16 cellular contexts compared by ENCODE assay signal in genomic region chr22:37290737-37291136, GRCh38. TPM values are rescaled to one million over a fixed set of nuclear protein-coding genes. Genes with fewer than 3 reads are reported as not detected.
DNase-seq lines count a peak whose midpoint lies in the region; ATAC-seq, FAIRE-seq and TF ChIP-seq lines count a peak whose summit lies in the region.
"Had no signal": no experiment of that assay in that cellular context is flagged by ENCODE, and none has a peak within 500 bp of the region (broad histone marks: within the 10 kb centered on the region; RNA-seq: fewer than 3 reads in every experiment).

No MANE protein-coding gene starts in this region.

- no peak overlapping the region for H4K91ac ChIP-seq in H1 (replicated peaks; ENCODE audit: insufficient read length, low read length)

- no peak overlapping the region for H3K4me2 ChIP-seq in H1 (ENCODE audit: insufficient read depth in 1 of 2, low read depth in 2 of 2, low read length in 2 of 2)

- H2BK20ac ChIP-seq in H1 (ENCODE audit: low read length): no peak overlapping the region

- no peak for TF ChIP-seq POLR2A in H1 (IDR thresholded peaks at IDR 0.05; ENCODE audit: control extremely low read depth in 1 of 2, low read depth in 2 of 2, low read length in 2 of 2)

- no peaks in the 10 kb centered on the region for H3K36me3 ChIP-seq in H1 (ENCODE audit: control insufficient read depth in 2 of 4, insufficient read depth in 4 of 4, low read length in 3 of 4)
- H3K36me3 ChIP-seq: gastroesophageal sphincter, right lobe of liver had no signal

- H3K4me1 Mint-ChIP-seq in IgD-negative memory B cell (peaks cover 27 to 48% (median 30%) of the 10 kb centered on the region in 3 donors), nephron (peaks cover 16% of the 10 kb centered on the region)
- H3K4me1 Mint-ChIP-seq: nephron progenitor cell had no signal

- no peak overlapping the region for H3K14ac ChIP-seq in H1 (ENCODE audit: insufficient read length)

- 0 out of 2 replicates have a peak overlapping the region, but pooled peaks have one; percentile 53 for H2AK5ac ChIP-seq in H1 (ENCODE audit: low read depth, low read length)

- no peak for ATAC-seq in SK-N-SH treated with all-trans-retinoic acid at 6 μM for 48 hours
- ATAC-seq: gastroesophageal sphincter, right lobe of liver had no signal

- no peak for TF ChIP-seq CTCF in H1 (IDR thresholded peaks at IDR 0.05; ENCODE audit: control extremely low read depth in 1 of 3, insufficient read depth in 1 of 3, low read depth in 1 of 3, low read length in 3 of 3)
- TF ChIP-seq CTCF in nephron (IDR thresholded peaks at IDR 0.05; ENCODE audit: unreplicated experiment in 3 of 3): no peak

- H3K9me3 Mint-ChIP-seq in IgD-negative memory B cell: peaks cover 3 to 5% (median 3%) of the 10 kb centered on the region in 3 donors
- H3K9me3 Mint-ChIP-seq in nephron: no peaks in the 10 kb centered on the region

- H3K4me3 Mint-ChIP-seq in IgD-negative memory B cell (no peak overlapping the region), nephron (no peak overlapping the region)
- H3K4me3 Mint-ChIP-seq: nephron progenitor cell had no signal

- no peak overlapping the region for H3K56ac ChIP-seq in H1 (replicated peaks; ENCODE audit: insufficient read length, low read depth, low read length)

- no peak for FAIRE-seq in H1 (lab: Jason Lieb, UNC)
- FAIRE-seq: astrocyte had no signal

- WGBS in H1 (ENCODE audit: extremely low coverage in 1 of 2, insufficient coverage in 1 of 2, insufficient read length in 1 of 2, insufficient replicate concordance in 2 of 2, low coverage in 1 of 2, low lambda C conversion rate in 2 of 2, missing lambda C conversion rate in 1 of 2), 2 experiments: 95% methylated on average over 7 of the region's 7 CpGs; no CpG with 5 or more reads in 1 of the 2 experiments

- H2BK12ac ChIP-seq in H1 (ENCODE audit: low read depth, low read length): no peak overlapping the region

- H3K79me1 ChIP-seq in H1 (ENCODE audit: low read depth, low read length): no peaks in the 10 kb centered on the region

- H3K23me2 ChIP-seq in H1 (ENCODE audit: low read depth, low read length): no peaks in the 10 kb centered on the region; the same call in 1 of the 2 replicates

- TF ChIP-seq RAD21 in H1 (IDR thresholded peaks at IDR 0.05 in 1 of 2, conservative IDR thresholded peaks at IDR 0.05 in 1 of 2; ENCODE audit: low read depth in 2 of 2, low read length in 2 of 2): no peak

- no peak overlapping the region for H4K8ac ChIP-seq in H1 (ENCODE audit: extremely low read depth, insufficient read depth, low read length)

- H3K27me3 Mint-ChIP-seq in IgD-negative memory B cell (no peaks in the 10 kb centered on the region), nephron (ENCODE audit: low read depth) (peaks cover 32% of the 10 kb centered on the region)

- no peak overlapping the region for H3K23ac ChIP-seq in H1 (ENCODE audit: insufficient read length)

- POLR2A ChIA-PET in H1 (lab: Charles Lee; ENCODE audit: partially characterized antibody): no interaction called here

- H3K4me1 ChIP-seq in H1 (replicated peaks in 1 of 4; ENCODE audit: control insufficient read depth in 3 of 4, insufficient read depth in 4 of 4, low read length in 3 of 4): peaks cover 0 to 5% (median 2%) of the 10 kb centered on the region in 4 experiments; a peak in 2 of 7 replicates
- H3K4me1 ChIP-seq: gastroesophageal sphincter, right lobe of liver had no signal

- no peak overlapping the region for H3K9ac ChIP-seq in H1 (replicated peaks in 1 of 4; ENCODE audit: extremely low read depth in 1 of 4, low read depth in 3 of 4, low read length in 3 of 4)

- H3K27me3 ChIP-seq in H1 (replicated peaks in 1 of 4; ENCODE audit: control insufficient read depth in 3 of 4, extremely low read depth in 1 of 4, insufficient read depth in 3 of 4, low read length in 3 of 4): no peaks in the 10 kb centered on the region; a peak in 3 of 7 replicates
- H3K27me3 ChIP-seq: right lobe of liver had no signal

- no peak overlapping the region for H2BK5ac ChIP-seq in H1 (ENCODE audit: low read depth, low read length)

- CTCF ChIA-PET in H1 (lab: Charles Lee; ENCODE audit: partially characterized antibody): interaction anchor here (1.7 to 2.1 kb wide), 2 partner anchors 24 to 31 kb away, joined by 6 to 7 read pairs; no protein-coding TSS in a partner anchor

- no peak overlapping the region for H3K27ac ChIP-seq in H1 (ENCODE audit: low read depth, low read length)
- H3K27ac ChIP-seq: gastroesophageal sphincter, right lobe of liver had no signal

- TF ChIP-seq EP300 in H1 (IDR thresholded peaks at IDR 0.05; ENCODE audit: borderline replicate concordance in 1 of 2, low read depth in 2 of 2, low read length in 2 of 2): no peak

- H3K9me3 ChIP-seq in H1 (ENCODE audit: insufficient read depth in 2 of 2, low read depth in 1 of 2, low read length in 1 of 2): peaks cover 0 to 5% of the 10 kb centered on the region in 2 experiments; a peak in 2 of 4 replicates
- H3K9me3 ChIP-seq: gastroesophageal sphincter, right lobe of liver had no signal

- H3K4ac ChIP-seq in H1 (replicated peaks; ENCODE audit: insufficient read length, low read depth, low read length): no peak overlapping the region

- H4K20me1 ChIP-seq in H1 (replicated peaks in 1 of 2; ENCODE audit: control insufficient read depth in 1 of 2, insufficient read depth in 2 of 2, low read length in 2 of 2): no peaks in the 10 kb centered on the region

- no peak overlapping the region for H2AFZ ChIP-seq in H1 (ENCODE audit: low read length)

- H3K4me3 ChIP-seq in H1 (ENCODE audit: extremely low read depth in 1 of 4, insufficient read depth in 2 of 4, low read depth in 3 of 4, low read length in 4 of 4): no peak overlapping the region
- H3K4me3 ChIP-seq: gastroesophageal sphincter, right lobe of liver had no signal

- H2BK120ac ChIP-seq in H1 (replicated peaks; ENCODE audit: low read depth, low read length): no peak overlapping the region

- peak; percentile 38 for DNase-seq in Caki2 (ENCODE audit: low read depth)
- no peak for DNase-seq in H1 (ENCODE audit: low read depth in 1 of 2, low spot score in 2 of 2)
- DNase-seq in activated effector memory CD4-positive, alpha-beta T cell treated with anti-CD3 and anti-CD28 coated beads, Interleukin-2, amount 50 U/mL, for 16 hours: no peak
- no peak for DNase-seq in DMS114 treated with DMSO at 0.1 percent for 48 hours (lab: John Stamatoyannopoulos, UW; ENCODE audit: unreplicated experiment)
- DNase-seq: activated CD4-positive, CD25-positive, alpha-beta regulatory T cell treated with anti-CD3 and anti-CD28 coated beads, Interleukin-2, amount 50 U/mL, for 72 hours; NCI-H1048; NCI-H446; nephron progenitor cell; right lobe of liver; SW 1271 had no signal

- peaks cover 29% of the 10 kb centered on the region for H3K36me3 Mint-ChIP-seq in IgD-negative memory B cell
- H3K36me3 Mint-ChIP-seq in nephron (ENCODE audit: low read depth): no peaks in the 10 kb centered on the region

- H3K27ac Mint-ChIP-seq in IgD-negative memory B cell (peak overlapping the region in 2 of 3 donors; percentile 3 to 43), nephron (peak overlapping the region in 2 of 3 experiments; percentile 6 to 53)
- H3K27ac Mint-ChIP-seq: nephron progenitor cell had no signal

- H3K79me2 ChIP-seq in H1 (ENCODE audit: control insufficient read depth in 1 of 2, insufficient read depth in 2 of 2, low read length in 2 of 2): no peaks in the 10 kb centered on the region

- no peak overlapping the region for H4K5ac ChIP-seq in H1 (ENCODE audit: insufficient read length, low read depth, low read length)

- no peak overlapping the region for H3K18ac ChIP-seq in H1 (ENCODE audit: extremely low read depth, low read length)

- no peak overlapping the region for H2BK15ac ChIP-seq in H1 (ENCODE audit: low read length)

- in situ Hi-C loops in Caki2 (cut with HindIII; ENCODE audit: low pct_unique_long_range_greater_than_20kb, low sequenced_read_pairs): no loop called here

TF ChIP-seq in H1, 55 proteins besides CTCF, POLR2A, EP300 and RAD21 (continues in another document):
- no peak for TF ChIP-seq ASH2L (IDR thresholded peaks at IDR 0.05; ENCODE audit: low read length)
- TF ChIP-seq ATF3 (IDR thresholded peaks at IDR 0.05; ENCODE audit: insufficient read depth, low read depth, low read length): no peak

RNA-seq across cellular contexts. Expression of gene CYTH4, which starts 8.4 kb away (rescaled TPM):
- total RNA-seq in Caki2 (2014; rRNA removed; shearing (Covaris generic); ENCODE audit: low replicate concordance): 0.98 and 1.3 TPM in 2 replicates
- polyA plus RNA-seq in IgD-negative memory B cell: 70.8 TPM
- not detected in 2 replicates for total RNA-seq in H1 (2021; fragmentation: NEBNext Ultra II Directional; extraction: Animal tissue kit (Norgen Biotek cat#: 25700))
- 0.08 and 0.09 TPM in 2 replicates for polyA plus RNA-seq in H1 (2011; rRNA removed)
- polyA plus RNA-seq in H1 (2011; cell fraction: cytosol; rRNA removed): 0.43 TPM
- polyA plus RNA-seq in H1 (2011; cell fraction: nucleus; rRNA removed): 0.16 TPM
- 0.07 to 0.11 TPM in 2 of 4 replicates, not detected in the others for polyA plus RNA-seq in H1 (2012, experiment 1 of 2)
- polyA plus RNA-seq in H1 (2012, experiment 2 of 2): not detected
- polyA plus RNA-seq in H1 (2013, experiment 1 of 2): 0.02 TPM
- 0.04 TPM for polyA plus RNA-seq in H1 (2013, experiment 2 of 2)
- polyA minus RNA-seq in H1 (2011; rRNA and poly(A)+ RNA removed): 0.10 TPM in 1 of 2 replicates, not detected in the other
- polyA minus RNA-seq in H1 (2011; cell fraction: cytosol; rRNA and poly(A)+ RNA removed): not detected
- not detected for polyA minus RNA-seq in H1 (2011; cell fraction: nucleus; rRNA and poly(A)+ RNA removed)
- total RNA-seq: astrocyte, kidney epithelial cell had no signal

RNA-seq across cellular contexts. Expression of gene RAC2, which starts 46.7 kb away (rescaled TPM):
- total RNA-seq in Caki2 (2014; rRNA removed; shearing (Covaris generic); ENCODE audit: low replicate concordance): 16.2 and 20.6 TPM in 2 replicates
- polyA plus RNA-seq in IgD-negative memory B cell (1,067 TPM), H1 (2011; rRNA removed) (4.3 and 6.1 TPM in 2 replicates)
- total RNA-seq in H1 (2021; fragmentation: NEBNext Ultra II Directional; extraction: Animal tissue kit (Norgen Biotek cat#: 25700)): 2.1 and 2.3 TPM in 2 replicates
- polyA plus RNA-seq in H1 (2011; cell fraction: cytosol; rRNA removed): 1.5 TPM
- 6.4 TPM for polyA plus RNA-seq in H1 (2011; cell fraction: nucleus; rRNA removed)
- 1.6 to 3.7 TPM (median 2.8 TPM) in 4 replicates for polyA plus RNA-seq in H1 (2012, experiment 1 of 2)
- polyA plus RNA-seq in H1 (2012, experiment 2 of 2): 1.8 TPM
- 4.4 TPM for polyA plus RNA-seq in H1 (2013, experiment 1 of 2)
- polyA plus RNA-seq in H1 (2013, experiment 2 of 2): 4.1 TPM
- 1.7 and 2.9 TPM in 2 replicates for polyA minus RNA-seq in H1 (2011; rRNA and poly(A)+ RNA removed)
- 3.2 TPM for polyA minus RNA-seq in H1 (2011; cell fraction: cytosol; rRNA and poly(A)+ RNA removed)
- 3.7 TPM for polyA minus RNA-seq in H1 (2011; cell fraction: nucleus; rRNA and poly(A)+ RNA removed)
